15 cellular contexts compared by ENCODE assay signal in the genomic region with DNA sequence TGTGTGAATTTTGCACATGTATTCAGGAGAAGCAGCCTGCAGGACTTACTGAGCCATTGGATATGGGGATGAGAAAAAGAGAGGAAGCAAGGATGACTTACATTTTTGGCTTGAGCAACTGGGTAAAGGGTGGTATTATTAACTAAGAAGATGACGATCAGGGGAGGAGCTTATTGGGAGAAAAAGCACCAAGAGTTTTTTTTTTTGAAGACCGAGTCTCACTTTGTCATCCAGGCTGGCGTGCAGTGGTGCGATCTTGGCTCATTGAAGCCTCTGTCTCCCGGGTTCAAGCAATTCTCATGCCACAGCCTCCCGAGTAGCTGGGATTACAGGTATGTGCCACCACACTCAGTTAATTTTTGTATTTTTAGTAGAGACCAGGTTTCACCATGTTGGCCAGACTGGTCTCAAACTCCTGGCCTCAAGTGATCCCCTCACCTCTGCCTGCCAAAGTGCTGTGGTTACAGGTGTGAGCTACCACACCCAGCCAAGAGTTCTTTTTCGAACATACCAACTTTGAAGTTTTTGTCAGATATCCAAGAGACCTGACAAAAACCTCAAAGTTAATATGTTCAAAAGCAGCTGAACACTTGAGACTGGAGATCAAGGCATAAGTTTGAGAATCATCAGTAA. TPM values are rescaled to one million over a fixed set of nuclear protein-coding genes. Genes with fewer than 3 reads are reported as not detected.
DNase-seq lines count a peak whose midpoint lies in the region; ATAC-seq and TF ChIP-seq lines count a peak whose summit lies in the region.
"Had no signal": no experiment of that assay in that cellular context is flagged by ENCODE, and none has a peak within 500 bp of the region (broad histone marks: within the 10 kb centered on the region; RNA-seq: fewer than 3 reads in every experiment).

No MANE protein-coding gene starts in this region.

- intact Hi-C loops in activated CD4-positive, alpha-beta T cell treated with anti-CD3 and anti-CD28 coated beads for 36 hours (cut with DNase I, micrococcal nuclease), result no loop called here
- intact Hi-C loops in activated CD4-positive, alpha-beta memory T cell treated with anti-CD3 and anti-CD28 coated beads for 36 hours (cut with micrococcal nuclease), result no loop called here
- intact Hi-C loops in naive thymus-derived CD4-positive, alpha-beta T cell (cut with micrococcal nuclease), result loop anchor here in 1 of 2 donors (1.0 to 2.0 kb wide), 2 partner anchors 9 to 14 kb away; a partner anchor contains a TSS
- intact Hi-C loops in A673 (cut with micrococcal nuclease; ENCODE audit: unreplicated experiment), result no loop called here

- peak overlapping the region; percentile 49 for H3K27ac Mint-ChIP-seq in activated CD4-positive, alpha-beta T cell treated with anti-CD3 and anti-CD28 coated beads for 36 hours
- H3K27ac Mint-ChIP-seq in IgD-negative memory B cell, result peak overlapping the region; percentile 87 to 99 (median 91)
- peak overlapping the region; percentile 23 for H3K27ac Mint-ChIP-seq in activated CD4-positive, alpha-beta memory T cell treated with anti-CD3 and anti-CD28 coated beads for 36 hours
- peak overlapping the region; percentile 75 to 98 (median 94) for H3K27ac Mint-ChIP-seq in naive thymus-derived CD4-positive, alpha-beta T cell
- H3K27ac Mint-ChIP-seq: activated naive CD4-positive, alpha-beta T cell treated with anti-CD3 and anti-CD28 coated beads, Interleukin-2, amount 50 U/mL, for 72 hours had no signal

- no peak for DNase-seq in activated CD4-positive, alpha-beta T cell treated with anti-CD3 and anti-CD28 coated beads for 36 hours
- DNase-seq in activated CD4-positive, alpha-beta T cell treated with anti-CD3 and anti-CD28 coated beads for 4 hours, result no peak
- DNase-seq in activated CD4-positive, alpha-beta memory T cell treated with anti-CD3 and anti-CD28 coated beads for 36 hours, result no peak
- DNase-seq in naive thymus-derived CD4-positive, alpha-beta T cell, result peak in 7 of 9 donors; percentile 25 to 66 (median 56)
- DNase-seq in Ammon's horn (ENCODE audit: low spot score) (no peak), A673 (ENCODE audit: low spot score) (no peak), NCI-H226 (no peak)
- DNase-seq: effector CD8-positive, alpha-beta T cell; NCI-H2029; NCI-H526 treated with DMSO at 0.1 percent for 48 hours; psoas muscle had no signal

- no TSS peak for BruUV-seq in A673 (replicated peaks; lab: Mats Ljungman, UMichigan)

- POLR2A ChIA-PET in activated CD4-positive, alpha-beta T cell treated with anti-CD3 and anti-CD28 coated beads for 36 hours (lab: Charles Lee), result no interaction called here
- POLR2A ChIA-PET in activated CD4-positive, alpha-beta memory T cell treated with anti-CD3 and anti-CD28 coated beads for 36 hours (lab: Charles Lee), result interaction anchor here (0.6 to 1.1 kb wide), 3 partner anchors 14 to 24 kb away, joined by 3 to 4 read pairs (median 4); a partner anchor contains a TSS
- POLR2A ChIA-PET in naive thymus-derived CD4-positive, alpha-beta T cell (lab: Charles Lee), result interaction anchor here (0.7 to 2.1 kb wide), 5 partner anchors 14 to 77 kb away, joined by 3 to 15 read pairs (median 7); a partner anchor contains a TSS
- POLR2A ChIA-PET in A673 (lab: Charles Lee; ENCODE audit: low non-redundant PET), result interaction anchor here (0.6 kb wide), 1 partner anchor 85 kb away, joined by 4 read pairs; no protein-coding TSS in a partner anchor

- H3K4me1 ChIP-seq in naive thymus-derived CD4-positive, alpha-beta T cell (ENCODE audit: control insufficient read depth in 2 of 2, insufficient read depth in 2 of 2, low read length in 2 of 2), result peaks cover 34 to 37% of the 10 kb centered on the region in 2 donors
- H3K4me1 ChIP-seq in A673 (ENCODE audit: insufficient read depth, low read length, poor library complexity, severe bottlenecking), result peaks cover 5% of the 10 kb centered on the region

- H3K27ac ChIP-seq in naive thymus-derived CD4-positive, alpha-beta T cell (ENCODE audit: low read depth, low read length), result peak overlapping the region; percentile 49
- H3K27ac ChIP-seq in A673 (ENCODE audit: low read depth, low read length, poor library complexity, severe bottlenecking), result no peak overlapping the region
- H3K27ac ChIP-seq: 22Rv1, psoas muscle had no signal

- H3K9me3 ChIP-seq in naive thymus-derived CD4-positive, alpha-beta T cell (ENCODE audit: control insufficient read depth in 2 of 3, low read length in 3 of 3), result peaks cover 0 to 11% (median 3%) of the 10 kb centered on the region in 3 experiments
- H3K9me3 ChIP-seq in A673 (ENCODE audit: low read depth, low read length, poor library complexity, severe bottlenecking), result no peaks in the 10 kb centered on the region
- H3K9me3 ChIP-seq: psoas muscle had no signal

- CTCF ChIA-PET in activated CD4-positive, alpha-beta T cell treated with anti-CD3 and anti-CD28 coated beads for 36 hours (lab: Charles Lee), result interaction anchor here (1.0 to 2.5 kb wide), 3 partner anchors 15 to 146 kb away, joined by 4 to 11 read pairs (median 4); a partner anchor contains a TSS
- CTCF ChIA-PET in activated CD4-positive, alpha-beta memory T cell treated with anti-CD3 and anti-CD28 coated beads for 36 hours (lab: Charles Lee), result interaction anchor here (0.7 to 1.9 kb wide), 6 partner anchors 13 to 107 kb away, joined by 3 to 8 read pairs (median 4); a partner anchor contains a TSS
- CTCF ChIA-PET in naive thymus-derived CD4-positive, alpha-beta T cell (lab: Charles Lee), result interaction anchor here (2.5 kb wide), 1 partner anchor 79 kb away, joined by 9 read pairs; no protein-coding TSS in a partner anchor
- CTCF ChIA-PET in A673 (lab: Charles Lee), result no interaction called here

- H3K4me3 ChIP-seq in naive thymus-derived CD4-positive, alpha-beta T cell (ENCODE audit: low read length), result peak overlapping the region; percentile 12
- H3K4me3 ChIP-seq in A673 (ENCODE audit: low read depth, low read length, poor library complexity, severe bottlenecking), result no peak overlapping the region
- H3K4me3 ChIP-seq: psoas muscle had no signal

- H3K9me3 Mint-ChIP-seq in activated CD4-positive, alpha-beta T cell treated with anti-CD3 and anti-CD28 coated beads for 36 hours (ENCODE audit: low read depth), result peaks cover 12% of the 10 kb centered on the region
- peaks cover 4 to 7% (median 5%) of the 10 kb centered on the region in 3 donors for H3K9me3 Mint-ChIP-seq in IgD-negative memory B cell
- peaks cover 24% of the 10 kb centered on the region for H3K9me3 Mint-ChIP-seq in activated CD4-positive, alpha-beta memory T cell treated with anti-CD3 and anti-CD28 coated beads for 36 hours
- peaks cover 0 to 29% (median 10%) of the 10 kb centered on the region in 11 donors for H3K9me3 Mint-ChIP-seq in naive thymus-derived CD4-positive, alpha-beta T cell

- no peaks in the 10 kb centered on the region for H3K27me3 ChIP-seq in naive thymus-derived CD4-positive, alpha-beta T cell (ENCODE audit: control insufficient read depth in 2 of 2, insufficient read depth in 2 of 2, low read length in 2 of 2)
- H3K27me3 ChIP-seq in A673 (replicated peaks; ENCODE audit: insufficient read depth, low read depth, low read length, poor library complexity), result no peaks in the 10 kb centered on the region

- no peak for TF ChIP-seq CTCF in A673 (conservative IDR thresholded peaks at IDR 0.05; ENCODE audit: low read depth, low read length)

- no peak for ATAC-seq in activated CD4-positive, alpha-beta T cell treated with anti-CD3 and anti-CD28 coated beads for 36 hours
- peak; percentile 67 for ATAC-seq in naive thymus-derived CD4-positive, alpha-beta T cell
- ATAC-seq: activated naive CD4-positive, alpha-beta T cell treated with anti-CD3 and anti-CD28 coated beads, Interleukin-2, amount 50 U/mL, for 72 hours; left lobe of liver; psoas muscle had no signal

- no peaks in the 10 kb centered on the region for H3K36me3 ChIP-seq in naive thymus-derived CD4-positive, alpha-beta T cell (ENCODE audit: control insufficient read depth in 2 of 3, insufficient read depth in 3 of 3, low read length in 3 of 3)
- no peaks in the 10 kb centered on the region for H3K36me3 ChIP-seq in A673 (ENCODE audit: insufficient read depth, low read length, poor library complexity, severe bottlenecking)

- peaks cover 4% of the 10 kb centered on the region for H3K36me3 Mint-ChIP-seq in activated CD4-positive, alpha-beta T cell treated with anti-CD3 and anti-CD28 coated beads for 36 hours (ENCODE audit: low read depth)
- peaks cover 6% of the 10 kb centered on the region for H3K36me3 Mint-ChIP-seq in IgD-negative memory B cell
- H3K36me3 Mint-ChIP-seq in activated CD4-positive, alpha-beta memory T cell treated with anti-CD3 and anti-CD28 coated beads for 36 hours, result peaks cover 7% of the 10 kb centered on the region
- H3K36me3 Mint-ChIP-seq in naive thymus-derived CD4-positive, alpha-beta T cell, result peaks cover 0 to 39% (median 0%) of the 10 kb centered on the region in 5 donors

- no peaks in the 10 kb centered on the region for H3K27me3 Mint-ChIP-seq in activated CD4-positive, alpha-beta T cell treated with anti-CD3 and anti-CD28 coated beads for 36 hours
- peaks cover 5% of the 10 kb centered on the region for H3K27me3 Mint-ChIP-seq in IgD-negative memory B cell
- H3K27me3 Mint-ChIP-seq in activated CD4-positive, alpha-beta memory T cell treated with anti-CD3 and anti-CD28 coated beads for 36 hours, result no peaks in the 10 kb centered on the region
- H3K27me3 Mint-ChIP-seq in naive thymus-derived CD4-positive, alpha-beta T cell, result peaks cover 0 to 18% (median 0%) of the 10 kb centered on the region in 5 donors

- peaks cover 34% of the 10 kb centered on the region for H3K4me1 Mint-ChIP-seq in activated CD4-positive, alpha-beta T cell treated with anti-CD3 and anti-CD28 coated beads for 36 hours
- H3K4me1 Mint-ChIP-seq in IgD-negative memory B cell, result peaks cover 48 to 58% (median 52%) of the 10 kb centered on the region in 3 donors
- H3K4me1 Mint-ChIP-seq in activated CD4-positive, alpha-beta memory T cell treated with anti-CD3 and anti-CD28 coated beads for 36 hours (ENCODE audit: low read depth), result peaks cover 51% of the 10 kb centered on the region
- peaks cover 37 to 77% (median 62%) of the 10 kb centered on the region in 7 donors for H3K4me1 Mint-ChIP-seq in naive thymus-derived CD4-positive, alpha-beta T cell

- no peak overlapping the region for H3K4me3 Mint-ChIP-seq in activated CD4-positive, alpha-beta T cell treated with anti-CD3 and anti-CD28 coated beads for 36 hours
- peak overlapping the region in 3 of 4 donors; percentile 9 to 90 (median 21) for H3K4me3 Mint-ChIP-seq in IgD-negative memory B cell
- H3K4me3 Mint-ChIP-seq in activated CD4-positive, alpha-beta memory T cell treated with anti-CD3 and anti-CD28 coated beads for 36 hours, result no peak overlapping the region
- peak overlapping the region; percentile 16 to 90 (median 78) for H3K4me3 Mint-ChIP-seq in naive thymus-derived CD4-positive, alpha-beta T cell

RNA-seq across cellular contexts. Expression of a gene that starts 14.8 kb away (rescaled TPM):
- 1 to 10 TPM; 8.9 to 9.4 TPM for total RNA-seq in activated CD4-positive, alpha-beta T cell treated with anti-CD3 and anti-CD28 coated beads for 36 hours
- 117 TPM for polyA plus RNA-seq in IgD-negative memory B cell
- 10 to 100 TPM; 33.6 to 37.5 TPM for total RNA-seq in activated CD4-positive, alpha-beta memory T cell treated with anti-CD3 and anti-CD28 coated beads for 36 hours
- total RNA-seq in naive thymus-derived CD4-positive, alpha-beta T cell, result 10 to 100 TPM; 18.5 to 64.7 (median 39.5) TPM
- polyA plus RNA-seq in naive thymus-derived CD4-positive, alpha-beta T cell, result 10 to 100 TPM; 38.2 to 49.6 TPM
- total RNA-seq in A673 (2021), result 20.3 and 22.5 TPM in 2 replicates

Comparison
In these comparisons a context has a peak if more than half of its experiments do, and no peak if none do; other contexts are left out.
1. DNase-seq: peak in naive thymus-derived CD4-positive, alpha-beta T cell (7 of 9); none in activated CD4-positive, alpha-beta T cell treated with anti-CD3 and anti-CD28 coated beads for 36 hours (single experiment), activated CD4-positive, alpha-beta T cell treated with anti-CD3 and anti-CD28 coated beads for 4 hours (0 of 2), activated CD4-positive, alpha-beta memory T cell treated with anti-CD3 and anti-CD28 coated beads for 36 hours (single experiment), Ammon's horn (single experiment), A673 (single experiment) and NCI-H226 (single experiment).
2. H3K27ac Mint-ChIP-seq: peak in every context shown above with its lines; median percentile 94 in naive thymus-derived CD4-positive, alpha-beta T cell; 91 in IgD-negative memory B cell; 49 in activated CD4-positive, alpha-beta T cell treated with anti-CD3 and anti-CD28 coated beads for 36 hours; 23 in activated CD4-positive, alpha-beta memory T cell treated with anti-CD3 and anti-CD28 coated beads for 36 hours.
3. H3K4me3 Mint-ChIP-seq: peak in IgD-negative memory B cell (3 of 4) and naive thymus-derived CD4-positive, alpha-beta T cell (10 of 10); none in activated CD4-positive, alpha-beta T cell treated with anti-CD3 and anti-CD28 coated beads for 36 hours (single experiment) and activated CD4-positive, alpha-beta memory T cell treated with anti-CD3 and anti-CD28 coated beads for 36 hours (single experiment).